24 cellular contexts compared by ENCODE assay signal in the genomic region with DNA sequence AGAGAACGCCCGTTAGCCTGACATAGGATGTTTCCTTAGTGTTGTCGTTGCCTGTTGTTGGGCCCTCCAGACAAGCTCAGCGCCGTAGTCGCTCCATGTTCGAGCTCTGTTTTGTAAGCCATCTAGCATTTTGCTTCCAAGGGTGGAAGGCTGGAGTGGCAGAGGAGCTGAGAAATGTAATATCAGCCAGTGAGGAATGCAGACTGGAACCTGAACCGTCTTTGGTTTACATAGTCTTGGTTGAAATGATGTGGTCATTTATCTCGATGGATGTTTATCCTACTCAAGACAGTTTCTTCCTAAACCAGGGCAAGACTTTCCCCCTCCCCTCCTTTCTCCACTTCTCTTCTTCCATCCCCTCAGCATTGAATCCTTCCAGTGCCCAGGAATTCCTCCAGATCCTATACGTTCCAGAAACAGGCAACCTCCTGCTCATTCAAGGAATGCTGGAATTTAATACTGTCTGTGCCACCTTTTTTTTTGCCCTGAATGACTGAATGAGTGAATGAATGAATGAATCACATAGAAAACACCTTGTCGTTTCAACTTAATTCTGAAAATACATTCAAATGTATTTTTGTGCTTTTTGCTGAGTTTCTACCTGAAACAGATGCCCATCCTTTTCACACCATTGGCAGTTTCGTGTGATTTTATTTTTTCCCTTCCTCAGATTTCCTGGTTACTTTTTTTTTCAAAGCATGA.
A peak's percentile ranks its signal among the peaks of the same experiment; 100 is the strongest.
DNase-seq lines count a peak whose midpoint lies in the region; FAIRE-seq and TF ChIP-seq lines count a peak whose summit lies in the region.
"Had no signal": no experiment of that assay in that cellular context is flagged by ENCODE, and none has a peak within 500 bp of the region (broad histone marks: within the 10 kb centered on the region; RNA-seq: fewer than 3 reads in every experiment).

No MANE protein-coding gene starts in this region.

- no peak overlapping the region for H3K4me2 ChIP-seq in astrocyte (ENCODE audit: low read length)

- TF ChIP-seq EP300 in esophagus muscularis mucosa (IDR thresholded peaks at IDR 0.05) (no peak), tibial nerve (IDR thresholded peaks at IDR 0.05) (no peak)

- no peaks in the 10 kb centered on the region for H3K27me3 Mint-ChIP-seq in astrocyte (ENCODE audit: low read depth, unreplicated experiment)
- peaks cover 1 to 7% (median 3%) of the 10 kb centered on the region in 3 donors for H3K27me3 Mint-ChIP-seq in immature natural killer cell (ENCODE audit: low read depth in 3 of 3)

- DNase-seq in astrocyte (ENCODE audit: low read depth) (no peak), esophagus muscularis mucosa (ENCODE audit: extremely low spot score) (no peak), tibial nerve (ENCODE audit: low spot score in 2 of 2) (no peak), WERI-Rb-1 (no peak), NCI-H2171 treated with DMSO at 0.1 percent for 48 hours (lab: John Stamatoyannopoulos, UW) (no peak), immature natural killer cell (no peak)
- DNase-seq: activated CD8-positive, alpha-beta T cell treated with anti-CD3 and anti-CD28 coated beads, Interleukin-2, amount 10 ng/mL, durations not matched to agents 7 days and 5 days; activated naive CD4-positive, alpha-beta T cell treated with Interleukin-2 at 50 U/mL for 16 hours; activated T-cell treated with anti-CD3 and anti-CD28 coated beads, Interleukin-2, amount 50 U/mL, for 1 hour; AML-193; GDM1; Karpas-422; NCI-H510A; stimulated activated naive CD4-positive, alpha-beta T cell treated with Interleukin-2 at 50 U/mL for 16 hours; T-helper 9 cell; upper lobe of right lung had no signal

- no peak overlapping the region for H3K9ac ChIP-seq in astrocyte (ENCODE audit: low read length)
- H3K9ac ChIP-seq in muscle layer of colon (ENCODE audit: low read length), result no peak overlapping the region

- H3K9me3 Mint-ChIP-seq in astrocyte (ENCODE audit: unreplicated experiment) (no peaks in the 10 kb centered on the region), immature natural killer cell (no peaks in the 10 kb centered on the region)
- H3K9me3 Mint-ChIP-seq: CD8-positive, alpha-beta memory T cell; memory B cell had no signal

- H3K4me3 ChIP-seq in astrocyte (ENCODE audit: insufficient read depth, low read depth, low read length) (no peak overlapping the region), esophagus muscularis mucosa (peak overlapping the region in 1 of 4 donors; percentile 21), muscle layer of colon (ENCODE audit: low read depth in 1 of 2, low read length in 2 of 2) (no peak overlapping the region), tibial nerve (no peak overlapping the region), WERI-Rb-1 (ENCODE audit: low read depth, low read length) (no peak overlapping the region)
- H3K4me3 ChIP-seq: prostate gland, SK-N-MC, skin epidermis, upper lobe of right lung had no signal

- intact Hi-C loops in esophagus muscularis mucosa (cut with DNase I), result loop anchor here (5.0 kb wide), 1 partner anchor 110 kb away; the partner anchor contains the start of gene MBNL2

- TF ChIP-seq POLR2A in esophagus muscularis mucosa (IDR thresholded peaks at IDR 0.05; ENCODE audit: low read depth) (no peak), tibial nerve (IDR thresholded peaks at IDR 0.05) (no peak)

- peak overlapping the region; percentile 51 for H3K27ac Mint-ChIP-seq in astrocyte (ENCODE audit: unreplicated experiment)
- H3K27ac Mint-ChIP-seq in immature natural killer cell, result no peak overlapping the region
- H3K27ac Mint-ChIP-seq: activated CD8-positive, alpha-beta T cell treated with anti-CD3 and anti-CD28 coated beads, Interleukin-2, amount 10 ng/mL, durations not matched to agents 7 days and 5 days; memory B cell had no signal

- H3K27me3 ChIP-seq in astrocyte (ENCODE audit: insufficient read depth, low read length) (no peaks in the 10 kb centered on the region), esophagus muscularis mucosa (no peaks in the 10 kb centered on the region), muscle layer of colon (ENCODE audit: control insufficient read depth in 1 of 2, insufficient read depth in 2 of 2, low read length in 2 of 2) (no peaks in the 10 kb centered on the region), tibial nerve (no peaks in the 10 kb centered on the region), WERI-Rb-1 (ENCODE audit: insufficient read depth, low read depth, severe bottlenecking) (no peaks in the 10 kb centered on the region)
- H3K27me3 ChIP-seq: upper lobe of right lung had no signal

- WGBS in esophagus muscularis mucosa, result 68% methylated on average over 11 of the region's 12 CpGs
- 53 to 60% methylated on average over 12 of the region's 12 CpGs for WGBS in tibial nerve, 2 donors

- peaks cover 3% of the 10 kb centered on the region for H3K36me3 Mint-ChIP-seq in astrocyte (ENCODE audit: low read depth, unreplicated experiment)
- H3K36me3 Mint-ChIP-seq in immature natural killer cell, result no peaks in the 10 kb centered on the region
- H3K36me3 Mint-ChIP-seq: CD8-positive, alpha-beta memory T cell; memory B cell had no signal

- H3K4me1 ChIP-seq in astrocyte (ENCODE audit: insufficient read depth, low read length) (peaks cover 46% of the 10 kb centered on the region), esophagus muscularis mucosa (peaks cover 38 to 97% (median 95%) of the 10 kb centered on the region in 4 donors), muscle layer of colon (ENCODE audit: insufficient read depth, low read length) (peaks cover 80% of the 10 kb centered on the region), tibial nerve (peaks cover 0 to 86% (median 37%) of the 10 kb centered on the region in 4 donors)
- H3K4me1 ChIP-seq: prostate gland had no signal

- no peaks in the 10 kb centered on the region for H4K20me1 ChIP-seq in astrocyte (ENCODE audit: insufficient read depth, low read length)

- H3K4me3 Mint-ChIP-seq in astrocyte (ENCODE audit: unreplicated experiment) (no peak overlapping the region), immature natural killer cell (no peak overlapping the region)
- H3K4me3 Mint-ChIP-seq: activated CD8-positive, alpha-beta T cell treated with anti-CD3 and anti-CD28 coated beads, Interleukin-2, amount 10 ng/mL, durations not matched to agents 7 days and 5 days; CD8-positive, alpha-beta memory T cell; memory B cell had no signal

- no peak overlapping the region for H2AFZ ChIP-seq in astrocyte (ENCODE audit: low read depth, low read length)

- H3K9me3 ChIP-seq in astrocyte (ENCODE audit: insufficient read depth, low read depth, low read length) (no peaks in the 10 kb centered on the region), esophagus muscularis mucosa (no peaks in the 10 kb centered on the region), muscle layer of colon (ENCODE audit: low read length) (no peaks in the 10 kb centered on the region), tibial nerve (no peaks in the 10 kb centered on the region), WERI-Rb-1 (ENCODE audit: severe bottlenecking) (no peaks in the 10 kb centered on the region)
- H3K9me3 ChIP-seq: prostate gland, upper lobe of right lung had no signal

- no peak overlapping the region for H3K27ac ChIP-seq in astrocyte (ENCODE audit: low read depth, low read length)
- H3K27ac ChIP-seq in esophagus muscularis mucosa (replicated peaks in 1 of 4), result peak overlapping the region; percentile 80 to 91 (median 86)
- H3K27ac ChIP-seq in muscle layer of colon (ENCODE audit: low read depth, low read length), result peak overlapping the region; percentile 64
- H3K27ac ChIP-seq in tibial nerve, result peak overlapping the region; percentile 47 to 90 (median 66)
- H3K27ac ChIP-seq in WERI-Rb-1, result no peak overlapping the region
- H3K27ac ChIP-seq: SK-N-MC, skin epidermis, upper lobe of right lung had no signal

- no peak for TF ChIP-seq CTCF in astrocyte (IDR thresholded peaks at IDR 0.05; ENCODE audit: insufficient read depth, low read depth, low read length)
- TF ChIP-seq CTCF in esophagus muscularis mucosa (IDR thresholded peaks at IDR 0.05), result no peak
- no peak for TF ChIP-seq CTCF in tibial nerve (IDR thresholded peaks at IDR 0.05)
- TF ChIP-seq CTCF in WERI-Rb-1 (IDR thresholded peaks at IDR 0.05; ENCODE audit: low read depth, low read length), result no peak

- H3K79me2 ChIP-seq in astrocyte (ENCODE audit: insufficient read depth, low read length), result no peaks in the 10 kb centered on the region

- peaks cover 60% of the 10 kb centered on the region for H3K4me1 Mint-ChIP-seq in astrocyte (ENCODE audit: low read depth, unreplicated experiment)
- H3K4me1 Mint-ChIP-seq in immature natural killer cell, result peaks cover 8 to 9% of the 10 kb centered on the region in 2 donors

- H3K36me3 ChIP-seq in astrocyte (ENCODE audit: insufficient read depth, low read length), result no peaks in the 10 kb centered on the region
- no peaks in the 10 kb centered on the region for H3K36me3 ChIP-seq in esophagus muscularis mucosa
- no peaks in the 10 kb centered on the region for H3K36me3 ChIP-seq in muscle layer of colon (ENCODE audit: insufficient read depth, low read length)
- no peaks in the 10 kb centered on the region for H3K36me3 ChIP-seq in tibial nerve
- no peaks in the 10 kb centered on the region for H3K36me3 ChIP-seq in WERI-Rb-1
- H3K36me3 ChIP-seq: prostate gland, upper lobe of right lung had no signal

- FAIRE-seq in astrocyte (lab: Jason Lieb, UNC), result no peak
- FAIRE-seq: H54, HTR-8/SVneo had no signal

Comparison
In these comparisons a context has a peak if more than half of its experiments do, and no peak if none do; other contexts are left out.
1. H3K27ac ChIP-seq: peak in esophagus muscularis mucosa (4 of 4), muscle layer of colon (single experiment) and tibial nerve (4 of 4); none in astrocyte (single experiment) and WERI-Rb-1 (single experiment).